ENCODE assay signal across 22 cellular contexts in the genomic region with DNA sequence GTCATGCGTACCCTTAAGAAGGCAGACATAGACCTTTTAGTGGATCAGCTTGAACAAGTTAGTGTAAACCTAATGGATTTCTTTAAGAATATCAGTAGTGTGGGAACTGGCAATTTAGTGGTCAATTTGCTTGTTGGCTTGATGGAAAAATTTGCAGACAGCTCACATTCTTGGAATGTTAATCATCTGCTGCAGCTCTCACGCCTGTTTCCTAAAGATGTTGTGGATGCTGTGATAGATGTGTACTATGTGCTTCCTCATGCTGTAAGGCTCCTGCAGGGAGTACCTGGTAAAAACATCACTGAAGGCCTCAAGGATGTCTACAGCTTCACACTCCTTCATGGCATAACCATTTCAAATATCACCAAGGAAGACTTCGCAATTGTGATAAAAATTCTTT.
DNase-seq lines count a peak whose midpoint lies in the region; TF ChIP-seq lines count a peak whose summit lies in the region.
"Had no signal": no experiment of that assay in that cellular context is flagged by ENCODE, and none has a peak within 500 bp of the region (broad histone marks: within the 10 kb centered on the region; RNA-seq: fewer than 3 reads in every experiment).

No MANE protein-coding gene starts in this region.

- no peaks in the 10 kb centered on the region for H3K27me3 ChIP-seq in H9 (ENCODE audit: insufficient read depth, low read length)
- no peaks in the 10 kb centered on the region for H3K27me3 ChIP-seq in esophagus squamous epithelium
- H3K27me3 ChIP-seq: ovary had no signal

- TF ChIP-seq CTCF in AG10803 (conservative IDR thresholded peaks at IDR 0.05; ENCODE audit: low read length): no peak
- TF ChIP-seq CTCF in choroid plexus epithelial cell (conservative IDR thresholded peaks at IDR 0.05; ENCODE audit: low read depth, low read length): no peak
- no peak for TF ChIP-seq CTCF in H9 (conservative IDR thresholded peaks at IDR 0.05)
- no peak for TF ChIP-seq CTCF in esophagus squamous epithelium (IDR thresholded peaks at IDR 0.05)

- no peak overlapping the region for H2BK5ac ChIP-seq in H9 (ENCODE audit: insufficient read length, low read length)

- no peak for TF ChIP-seq POLR2A in esophagus squamous epithelium (IDR thresholded peaks at IDR 0.05)

- H2AK5ac ChIP-seq in H9 (ENCODE audit: insufficient read length, low read length): no peak overlapping the region

- no peak overlapping the region for H3K18ac ChIP-seq in H9 (ENCODE audit: insufficient read length, low read depth, low read length)

- H3K79me1 ChIP-seq in H9 (ENCODE audit: insufficient read depth, low read depth, low read length, poor library complexity, severe bottlenecking): no peaks in the 10 kb centered on the region

- DNase-seq in AG10803 (ENCODE audit: low read depth): peak; percentile 82
- peak; percentile 69 for DNase-seq in M059J (ENCODE audit: low read depth)
- peak; percentile 86 for DNase-seq in choroid plexus epithelial cell (ENCODE audit: low read depth)
- DNase-seq in kidney tubule cell (ENCODE audit: low spot score): peak; percentile 30
- DNase-seq in H9: no peak
- no peak for DNase-seq in esophagus squamous epithelium (lab: John Stamatoyannopoulos, UW)
- DNase-seq in NCI-H1092 (lab: John Stamatoyannopoulos, UW): no peak
- no peak for DNase-seq in Ammon's horn (ENCODE audit: low spot score)
- DNase-seq: activated CD4-positive, alpha-beta T cell treated with anti-CD3 and anti-CD28 coated beads, Interleukin-2, amount 50 U/mL, for 1 hour; activated CD8-positive, alpha-beta memory T cell treated with anti-CD3 and anti-CD28 coated beads, Interleukin-2, amount 50 U/mL, for 4 hours; activated effector memory CD4-positive, alpha-beta T cell treated with Interleukin-2 at 50 U/mL for 16 hours; activated naive CD8-positive, alpha-beta T cell treated with anti-CD3 and anti-CD28 coated beads, Interleukin-2, amount 50 U/mL, for 24 hours; C1 segment of cervical spinal cord; Calu3; central memory CD4-positive, alpha-beta T cell; immature natural killer cell; naive B cell; NCI-H1694; ovary; SHP77 treated with DMSO at 0.1 percent for 48 hours had no signal

- H3T11ph ChIP-seq in H9 (ENCODE audit: low read length): no peak overlapping the region

- H3K4me1 Mint-ChIP-seq in H9: no peaks in the 10 kb centered on the region
- H3K4me1 Mint-ChIP-seq: immature natural killer cell, naive B cell had no signal

- no peak overlapping the region for H2BK20ac ChIP-seq in H9 (ENCODE audit: low read depth, low read length, poor library complexity, severe bottlenecking)

- H4K20me1 ChIP-seq in H9 (ENCODE audit: control insufficient read depth, insufficient read depth, insufficient read length): no peaks in the 10 kb centered on the region

- H3K36me3 Mint-ChIP-seq in H9 (ENCODE audit: insufficient read depth in 1 of 3, low read depth in 3 of 3): no peaks in the 10 kb centered on the region
- H3K36me3 Mint-ChIP-seq: immature natural killer cell, naive B cell had no signal

- H3K9me3 ChIP-seq in H9 (ENCODE audit: control insufficient read depth, low read depth, low read length): no peaks in the 10 kb centered on the region
- H3K9me3 ChIP-seq in esophagus squamous epithelium: no peaks in the 10 kb centered on the region
- H3K9me3 ChIP-seq: A549, ovary had no signal

- H3K27ac ChIP-seq in H9 (ENCODE audit: insufficient read length, low read depth, low read length) (no peak overlapping the region), esophagus squamous epithelium (no peak overlapping the region)
- H3K27ac ChIP-seq: A549, ovary had no signal

- WGBS in H9 (ENCODE audit: extremely low coverage, insufficient read length, low lambda C conversion rate): no CpG with 5 or more reads among the region's 3 CpGs
- 76 to 78% methylated on average over 3 of the region's 3 CpGs for WGBS in esophagus squamous epithelium, 2 donors

- H3K4me2 ChIP-seq in H9 (ENCODE audit: insufficient read depth, insufficient read length, low read length): no peak overlapping the region
- H3K4me2 ChIP-seq: A549 had no signal

- H2AFZ ChIP-seq in H9 (ENCODE audit: low read length): no peak overlapping the region

- intact Hi-C loops in esophagus squamous epithelium (cut with DNase I): no loop called here

- no peak overlapping the region for H4K8ac ChIP-seq in H9 (replicated peaks; ENCODE audit: insufficient read length, low read depth, low read length)

- no peaks in the 10 kb centered on the region for H3K36me3 ChIP-seq in esophagus squamous epithelium
- H3K36me3 ChIP-seq: ovary had no signal

- no peak overlapping the region for H3K56ac ChIP-seq in H9 (ENCODE audit: insufficient read length, low read depth, low read length)

- H3K4ac ChIP-seq in H9 (ENCODE audit: low read depth, low read length): no peak overlapping the region

- H2BK12ac ChIP-seq in H9 (ENCODE audit: insufficient read length, low read depth, low read length): no peak overlapping the region

- no peak overlapping the region for H2BK120ac ChIP-seq in H9 (ENCODE audit: low read depth, low read length, poor library complexity, severe bottlenecking)

- H3K9me3 Mint-ChIP-seq in H9: no peaks in the 10 kb centered on the region
- H3K9me3 Mint-ChIP-seq: activated naive CD8-positive, alpha-beta T cell treated with anti-CD3 and anti-CD28 coated beads, Interleukin-2, amount 50 U/mL, for 24 hours; naive B cell had no signal

- no peaks in the 10 kb centered on the region for H3K4me1 ChIP-seq in H9 (ENCODE audit: insufficient read depth, low read length)
- peaks cover 0 to 1% (median 0%) of the 10 kb centered on the region in 3 donors for H3K4me1 ChIP-seq in esophagus squamous epithelium
- H3K4me1 ChIP-seq: A549 had no signal

- H3K27ac Mint-ChIP-seq in H9: no peak overlapping the region
- H3K27ac Mint-ChIP-seq: activated naive CD8-positive, alpha-beta T cell treated with anti-CD3 and anti-CD28 coated beads, Interleukin-2, amount 50 U/mL, for 24 hours; immature natural killer cell; naive B cell had no signal

- no peak overlapping the region for H2BK15ac ChIP-seq in H9 (ENCODE audit: low read depth, low read length)

- H3K23me2 ChIP-seq in H9 (ENCODE audit: insufficient read length, low read depth, low read length, poor library complexity, severe bottlenecking): no peaks in the 10 kb centered on the region

- no peaks in the 10 kb centered on the region for H3K27me3 Mint-ChIP-seq in H9 (ENCODE audit: low read depth)
- H3K27me3 Mint-ChIP-seq: naive B cell had no signal

- no peak overlapping the region for H4K91ac ChIP-seq in H9 (ENCODE audit: insufficient read length, low read depth, low read length)

- no peaks in the 10 kb centered on the region for H3K79me2 ChIP-seq in H9 (ENCODE audit: insufficient read depth, low read length)

- no peak overlapping the region for H4K5ac ChIP-seq in H9 (ENCODE audit: insufficient read length, low read depth, low read length)

- no peak overlapping the region for H3K4me3 Mint-ChIP-seq in H9
- H3K4me3 Mint-ChIP-seq: activated naive CD8-positive, alpha-beta T cell treated with anti-CD3 and anti-CD28 coated beads, Interleukin-2, amount 50 U/mL, for 24 hours; immature natural killer cell; naive B cell had no signal

- H3K4me3 ChIP-seq in AG10803 (ENCODE audit: low read length): no peak overlapping the region
- no peak overlapping the region for H3K4me3 ChIP-seq in choroid plexus epithelial cell (ENCODE audit: low read depth, low read length)
- H3K4me3 ChIP-seq in esophagus squamous epithelium: no peak overlapping the region
- H3K4me3 ChIP-seq: A549, lung, ovary had no signal

- H3K14ac ChIP-seq in H9 (ENCODE audit: insufficient read depth, low read length): no peak overlapping the region

- H3K23ac ChIP-seq in H9 (ENCODE audit: insufficient read length, low read depth, low read length): no peak overlapping the region

- no peak overlapping the region for H3K9ac ChIP-seq in H9 (ENCODE audit: extremely low read depth, insufficient read length, low read length)

Comparison
In these comparisons a context has a peak if more than half of its experiments do, and no peak if none do; other contexts are left out.
1. DNase-seq: peak in AG10803 (single experiment), M059J (single experiment), choroid plexus epithelial cell (single experiment) and kidney tubule cell (single experiment); none in H9 (single experiment), esophagus squamous epithelium (single experiment), NCI-H1092 (single experiment) and Ammon's horn (single experiment).